11 cellular contexts compared by ENCODE assay signal in genomic region chr17:21001111-21001812, GRCh38. TPM values are rescaled to one million over a fixed set of nuclear protein-coding genes. Genes with fewer than 3 reads are reported as not detected.
DNase-seq lines count a peak whose midpoint lies in the region; ATAC-seq and TF ChIP-seq lines count a peak whose summit lies in the region.
"Had no signal": no experiment of that assay in that cellular context is flagged by ENCODE, and none has a peak within 500 bp of the region (broad histone marks: within the 10 kb centered on the region; RNA-seq: fewer than 3 reads in every experiment).

No MANE protein-coding gene starts in this region.

- peak overlapping the region in 6 of 10 donors; percentile 3 to 57 (median 37) for H3K4me3 Mint-ChIP-seq in naive thymus-derived CD8-positive, alpha-beta T cell

- 49 to 54% methylated on average over 7 of the region's 7 CpGs for WGBS in GM23248 (ENCODE audit: low coverage in 1 of 2, low lambda C conversion rate in 2 of 2, missing lambda C conversion rate in 2 of 2), 2 experiments

- H3K36me3 ChIP-seq in GM23248 (ENCODE audit: low read depth), result peaks cover 53% of the 10 kb centered on the region

- no peak overlapping the region for H2AFZ ChIP-seq in GM23248

- H3K4me2 ChIP-seq in GM23248 (ENCODE audit: unreplicated experiment), result no peak overlapping the region

- H3K9me3 ChIP-seq in GM23248 (ENCODE audit: low read depth), result no peaks in the 10 kb centered on the region

- H3K9ac ChIP-seq in GM23248, result 0 out of 2 replicates have a peak overlapping the region, but pooled peaks have one; percentile 1

- H3K79me2 ChIP-seq in GM23248 (ENCODE audit: insufficient read depth), result peaks cover 84% of the 10 kb centered on the region

- TF ChIP-seq CTCF in 22Rv1 (IDR thresholded peaks at IDR 0.05), result no peak

- in situ Hi-C loops in GM23248 (cut with MboI), result no loop called here

- H3K27ac Mint-ChIP-seq in naive thymus-derived CD8-positive, alpha-beta T cell, result peak overlapping the region; percentile 31 to 90 (median 81)

- no peaks in the 10 kb centered on the region for H3K9me2 ChIP-seq in GM23248 (ENCODE audit: insufficient read depth)

- H3K9me3 Mint-ChIP-seq in naive thymus-derived CD8-positive, alpha-beta T cell, result no peaks in the 10 kb centered on the region

- H3K27me3 ChIP-seq in GM23248 (replicated peaks; ENCODE audit: insufficient read depth), result no peaks in the 10 kb centered on the region

- H3K36me3 Mint-ChIP-seq in naive thymus-derived CD8-positive, alpha-beta T cell, result peaks cover 0 to 74% (median 13%) of the 10 kb centered on the region in 3 donors

- H3K4me1 ChIP-seq in GM23248 (ENCODE audit: insufficient read depth), result no peaks in the 10 kb centered on the region

- H4K20me1 ChIP-seq in GM23248 (ENCODE audit: insufficient read depth), result no peaks in the 10 kb centered on the region

- POLR2A ChIA-PET in naive thymus-derived CD8-positive, alpha-beta T cell (lab: Charles Lee), result no interaction called here

- DNase-seq in GM23248 (peak; percentile 19), caudate nucleus (lab: John Stamatoyannopoulos, UW) (peak in 12 of 61 donors; percentile 24 to 64 (median 37)), germinal center (ENCODE audit: low spot score) (no peak)
- DNase-seq in naive thymus-derived CD8-positive, alpha-beta T cell, result peak in 1 of 10 donors; percentile 10
- no peak for DNase-seq in activated CD4-positive, alpha-beta T cell treated with anti-CD3 and anti-CD28 coated beads, Interleukin-2, amount 50 U/mL, for 4 hours
- DNase-seq: activated T-cell treated with anti-CD3 and anti-CD28 coated beads, Interleukin-2, amount 50 U/mL, for 48 hours; NCI-H524 treated with DMSO at 0.1 percent for 48 hours; right cardiac atrium had no signal

- H3K27ac ChIP-seq in 22Rv1, result peak overlapping the region; percentile 38
- peak overlapping the region; percentile 14 for H3K27ac ChIP-seq in GM23248
- peak overlapping the region; percentile 92 for H3K27ac ChIP-seq in caudate nucleus (ENCODE audit: low read depth, low read length)

- H3K4me1 Mint-ChIP-seq in naive thymus-derived CD8-positive, alpha-beta T cell, result peaks cover 21 to 64% (median 39%) of the 10 kb centered on the region in 4 donors

- peaks cover 29% of the 10 kb centered on the region; the same call in 1 of the 2 replicates for H3F3A ChIP-seq in GM23248 (ENCODE audit: insufficient read depth)

- no peak overlapping the region for H3K4me3 ChIP-seq in GM23248

- H3K27me3 Mint-ChIP-seq in naive thymus-derived CD8-positive, alpha-beta T cell, result no peaks in the 10 kb centered on the region

- ATAC-seq in naive thymus-derived CD8-positive, alpha-beta T cell, result peak in 1 of 2 donors; percentile 47
- ATAC-seq in GM19324 (IDR thresholded peaks at IDR 0.05; ENCODE audit: low FRiP score, unreplicated experiment) (no peak), GM19467 (IDR thresholded peaks at IDR 0.05; ENCODE audit: unreplicated experiment) (no peak)
- ATAC-seq: right cardiac atrium had no signal

RNA-seq across cellular contexts. Expression of gene USP22, which starts 41.5 kb away (rescaled TPM):
- 154 and 161 TPM in 2 replicates for total RNA-seq in GM23248 (2014; rRNA removed; shearing (Covaris generic))
- 70.6 and 75.1 TPM in 2 replicates for polyA plus RNA-seq in GM23248 (2016; fragmentation: Nextera tagmentation; extraction: Ambion mirVana)
- 100 to 1,000 TPM; 149 to 155 TPM for total RNA-seq in naive thymus-derived CD8-positive, alpha-beta T cell
- 10 to 100 TPM; 33.6 to 40.3 (median 34.3) TPM for polyA plus RNA-seq in naive thymus-derived CD8-positive, alpha-beta T cell

Comparison
In these comparisons a context has a peak if more than half of its experiments do, and no peak if none do; other contexts are left out.
1. H3K27ac ChIP-seq: peak in every context shown above with its lines; median percentile 92 in caudate nucleus; 38 in 22Rv1; 14 in GM23248.